ENCODE assay signal across 20 cellular contexts in the genomic region with DNA sequence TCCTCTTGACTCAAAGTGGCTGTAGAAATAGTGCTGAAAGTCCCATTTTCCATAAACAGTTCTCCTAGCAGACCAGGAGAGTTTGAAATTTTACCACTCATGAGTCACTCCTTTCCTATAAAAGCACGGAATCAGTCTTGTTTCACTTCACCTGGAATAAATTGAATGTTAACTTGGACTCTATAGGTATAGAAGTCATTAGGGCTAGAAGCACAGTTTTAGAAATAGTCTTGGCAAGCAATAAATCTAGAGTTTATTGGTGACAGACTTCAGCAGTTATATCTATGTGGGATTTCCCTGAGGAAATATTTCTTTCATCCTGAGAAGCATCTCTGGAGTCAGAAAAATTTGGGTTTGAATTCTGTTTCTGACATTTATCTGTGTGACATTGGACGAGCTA.
A peak's percentile ranks its signal among the peaks of the same experiment; 100 is the strongest.
DNase-seq lines count a peak whose midpoint lies in the region; ATAC-seq and TF ChIP-seq lines count a peak whose summit lies in the region.
"Had no signal": no experiment of that assay in that cellular context is flagged by ENCODE, and none has a peak within 500 bp of the region (broad histone marks: within the 10 kb centered on the region; RNA-seq: fewer than 3 reads in every experiment).

No MANE protein-coding gene starts in this region.

- no peak overlapping the region for H2AFZ ChIP-seq in osteoblast (ENCODE audit: low read length)

- TF ChIP-seq CTCF in colonic mucosa (IDR thresholded peaks at IDR 0.05) = no peak
- no peak for TF ChIP-seq CTCF in osteoblast (IDR thresholded peaks at IDR 0.05; ENCODE audit: extremely low read depth, low read depth, low read length)
- no peak for TF ChIP-seq CTCF in WERI-Rb-1 (IDR thresholded peaks at IDR 0.05; ENCODE audit: low read depth, low read length)

- no peaks in the 10 kb centered on the region for H3K9me3 ChIP-seq in colonic mucosa
- no peaks in the 10 kb centered on the region for H3K9me3 ChIP-seq in osteoblast (ENCODE audit: low read depth, low read length)
- H3K9me3 ChIP-seq in WERI-Rb-1 (ENCODE audit: severe bottlenecking) = peaks cover 3% of the 10 kb centered on the region
- H3K9me3 ChIP-seq: BE2C, HAP-1 had no signal

- H3K4me2 ChIP-seq in osteoblast (ENCODE audit: insufficient read depth, low read length) = no peak overlapping the region

- H3K27me3 ChIP-seq in colonic mucosa (no peaks in the 10 kb centered on the region), osteoblast (ENCODE audit: insufficient read depth, low read length) (no peaks in the 10 kb centered on the region), WERI-Rb-1 (ENCODE audit: insufficient read depth, low read depth, severe bottlenecking) (no peaks in the 10 kb centered on the region)
- H3K27me3 ChIP-seq: BE2C had no signal

- H3K27ac ChIP-seq in colonic mucosa (peak overlapping the region; percentile 21), osteoblast (ENCODE audit: low read depth, low read length) (no peak overlapping the region), WERI-Rb-1 (no peak overlapping the region)

- intact Hi-C loops in colonic mucosa (cut with DNase I) = no loop called here

- no peaks in the 10 kb centered on the region for H4K20me1 ChIP-seq in osteoblast (ENCODE audit: insufficient read depth, low read length)

- DNase-seq in HEK293T (ENCODE audit: extremely low spot score) = no peak
- DNase-seq in colonic mucosa = no peak
- DNase-seq in osteoblast (ENCODE audit: insufficient read length, low spot score, missing footprints) = peak; percentile 35
- no peak for DNase-seq in WERI-Rb-1
- DNase-seq in NCI-H748 (lab: John Stamatoyannopoulos, UW; ENCODE audit: unreplicated experiment) = no peak
- no peak for DNase-seq in NCI-H1105 (lab: John Stamatoyannopoulos, UW)
- DNase-seq: ACHN; BE2C; C1 segment of cervical spinal cord; CD4-positive, CD25-positive, alpha-beta regulatory T cell; CD8-positive, alpha-beta memory T cell; COR-L47; DMS 273 treated with DMSO at 0.1 percent for 48 hours; DMS53; DND-41; EL; HFFc6 had no signal

- CTCF ChIA-PET in HEK293T (lab: Yijun Ruan, JAX) = no interaction called here

- no peak overlapping the region for H3K4me3 ChIP-seq in colonic mucosa
- no peak overlapping the region for H3K4me3 ChIP-seq in osteoblast (ENCODE audit: insufficient read depth, low read length)
- H3K4me3 ChIP-seq in WERI-Rb-1 (ENCODE audit: low read depth, low read length) = no peak overlapping the region
- H3K4me3 ChIP-seq: GM12878, HAP-1 had no signal

- H3K36me3 ChIP-seq in colonic mucosa (no peaks in the 10 kb centered on the region), osteoblast (ENCODE audit: insufficient read depth, low read length) (no peaks in the 10 kb centered on the region), WERI-Rb-1 (no peaks in the 10 kb centered on the region)
- H3K36me3 ChIP-seq: BE2C, HAP-1 had no signal

- H3K4me1 ChIP-seq in colonic mucosa = no peaks in the 10 kb centered on the region
- H3K4me1 ChIP-seq in osteoblast (ENCODE audit: insufficient read depth, low read length) = no peaks in the 10 kb centered on the region
- H3K4me1 ChIP-seq: HAP-1 had no signal

- no peak for ATAC-seq in HG03521 (IDR thresholded peaks at IDR 0.05; ENCODE audit: unreplicated experiment)
- ATAC-seq: GM12878 had no signal

- POLR2A ChIA-PET in HEK293T (lab: Yijun Ruan, JAX) = interaction anchor here (1.6 kb wide), 1 partner anchor 16 kb away, joined by 5 read pairs; no protein-coding TSS in a partner anchor

- H3K9ac ChIP-seq in colonic mucosa (ENCODE audit: low read depth in 2 of 2, low read length in 2 of 2) = no peak overlapping the region

- no peaks in the 10 kb centered on the region for H3K79me2 ChIP-seq in osteoblast (ENCODE audit: insufficient read depth, low read length)

TF ChIP-seq in HEK293T, 16 proteins besides CTCF, POLR2A, EP300 and RAD21:
- TF ChIP-seq HDGF (IDR thresholded peaks at IDR 0.05; ENCODE audit: borderline replicate concordance) = no peak
- TF ChIP-seq FOXK2 (IDR thresholded peaks at IDR 0.05) = no peak
- peak; percentile 80 for TF ChIP-seq PKNOX1 (IDR thresholded peaks at IDR 0.05)
- no peak for TF ChIP-seq ELF4 (IDR thresholded peaks at IDR 0.05)
- no peak for TF ChIP-seq LEF1 (IDR thresholded peaks at IDR 0.05; ENCODE audit: borderline replicate concordance)
- TF ChIP-seq NFRKB (IDR thresholded peaks at IDR 0.05) = no peak
- no peak for TF ChIP-seq ZNF384 (IDR thresholded peaks at IDR 0.05)
- no peak for TF ChIP-seq FOXM1 (IDR thresholded peaks at IDR 0.05; ENCODE audit: borderline replicate concordance)
